In the genomic region with DNA sequence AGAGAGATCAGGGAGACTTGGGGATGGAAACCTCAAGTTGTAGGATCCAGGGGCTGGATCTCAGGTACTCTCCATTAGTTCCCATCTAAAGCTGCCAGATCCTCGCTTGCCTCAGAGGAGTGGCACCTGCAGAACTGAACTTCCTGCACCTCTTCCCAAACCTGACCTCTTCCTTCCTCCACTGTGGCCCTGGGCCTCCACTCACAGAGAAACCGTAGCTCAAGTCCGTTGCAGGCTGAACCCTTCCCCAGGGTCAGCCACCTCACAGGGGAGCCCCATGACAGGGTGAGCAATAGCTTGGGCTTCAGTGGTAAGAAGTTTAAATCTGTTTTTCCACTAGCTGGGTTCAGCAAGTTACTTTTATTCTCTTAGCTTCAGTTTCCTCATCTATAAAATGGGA, we compare ENCODE assay signal across 12 cellular contexts. TPM values are rescaled to one million over a fixed set of nuclear protein-coding genes. Genes with fewer than 3 reads are reported as not detected.
DNase-seq lines count a peak whose midpoint lies in the region; TF ChIP-seq lines count a peak whose summit lies in the region.
"Had no signal": no experiment of that assay in that cellular context is flagged by ENCODE, and none has a peak within 500 bp of the region (broad histone marks: within the 10 kb centered on the region; RNA-seq: fewer than 3 reads in every experiment).

No MANE protein-coding gene starts in this region.

- no peak overlapping the region for H3K56ac ChIP-seq in H9 (ENCODE audit: insufficient read length, low read depth, low read length)

- no peak overlapping the region for H3K23ac ChIP-seq in H9 (ENCODE audit: insufficient read length, low read depth, low read length)

- no peak overlapping the region for H4K5ac ChIP-seq in H9 (ENCODE audit: insufficient read length, low read depth, low read length)

- H3K79me2 ChIP-seq in H9 (ENCODE audit: insufficient read depth, low read length): no peaks in the 10 kb centered on the region

- H3K9me3 ChIP-seq in BLaER1: no peaks in the 10 kb centered on the region
- H3K9me3 ChIP-seq in H9 (ENCODE audit: control insufficient read depth, low read depth, low read length): no peaks in the 10 kb centered on the region
- no peaks in the 10 kb centered on the region for H3K9me3 ChIP-seq in mesodermal cell (ENCODE audit: control insufficient read depth, low read length)
- H3K9me3 ChIP-seq: uterus had no signal

- H2BK20ac ChIP-seq in H9 (ENCODE audit: low read depth, low read length, poor library complexity, severe bottlenecking): no peak overlapping the region

- H3K18ac ChIP-seq in H9 (ENCODE audit: insufficient read length, low read depth, low read length): peak overlapping the region; percentile 55

- no peaks in the 10 kb centered on the region for H3K27me3 ChIP-seq in BLaER1
- no peaks in the 10 kb centered on the region for H3K27me3 ChIP-seq in H9 (ENCODE audit: insufficient read depth, low read length)
- H3K27me3 ChIP-seq: uterus had no signal

- peaks cover 0 to 1% (median 0%) of the 10 kb centered on the region in 3 experiments; a peak in 1 of 7 replicates for H3K36me3 Mint-ChIP-seq in H9 (ENCODE audit: insufficient read depth in 1 of 3, low read depth in 3 of 3)
- H3K36me3 Mint-ChIP-seq in activated T-helper 1 cell treated with anti-CD3 and anti-CD28 coated beads, Interleukin-12 subunit alpha, Interleukin-12 subunit beta, Interleukin-2, Interleukin-4 antibody, amounts not matched to agents 30 ng/mL and 10 ng/mL and 1 ng/mL, durations not matched to agents 14 hours and 24 hours and 36 hours (ENCODE audit: low read depth): peaks cover 24% of the 10 kb centered on the region

- H3K23me2 ChIP-seq in H9 (ENCODE audit: insufficient read length, low read depth, low read length, poor library complexity, severe bottlenecking): no peaks in the 10 kb centered on the region

- no peak overlapping the region for H4K8ac ChIP-seq in H9 (replicated peaks; ENCODE audit: insufficient read length, low read depth, low read length)

- H2AFZ ChIP-seq in H9 (ENCODE audit: low read length): no peak overlapping the region

- H2BK12ac ChIP-seq in H9 (ENCODE audit: insufficient read length, low read depth, low read length): no peak overlapping the region

- H2BK120ac ChIP-seq in H9 (ENCODE audit: low read depth, low read length, poor library complexity, severe bottlenecking): no peak overlapping the region

- intact Hi-C loops in activated T-helper 1 cell treated with anti-CD3 and anti-CD28 coated beads, Interleukin-12 subunit alpha, Interleukin-12 subunit beta, Interleukin-2, Interleukin-4 antibody, amounts not matched to agents 30 ng/mL and 10 ng/mL and 1 ng/mL, durations not matched to agents 14 hours and 24 hours and 36 hours (cut with micrococcal nuclease): no loop called here

- H3T11ph ChIP-seq in H9 (ENCODE audit: low read length): no peak overlapping the region

- H3K27ac Mint-ChIP-seq in H9: no peak overlapping the region; a peak in 2 of 7 replicates
- H3K27ac Mint-ChIP-seq in activated T-helper 1 cell treated with anti-CD3 and anti-CD28 coated beads, Interleukin-12 subunit alpha, Interleukin-12 subunit beta, Interleukin-2, Interleukin-4 antibody, amounts not matched to agents 30 ng/mL and 10 ng/mL and 1 ng/mL, durations not matched to agents 14 hours and 24 hours and 36 hours: peak overlapping the region; percentile 86

- H3K27ac ChIP-seq in BLaER1: peak overlapping the region; percentile 76
- H3K27ac ChIP-seq in H9 (ENCODE audit: insufficient read length, low read depth, low read length): no peak overlapping the region
- peak overlapping the region; percentile 97 for H3K27ac ChIP-seq in mesodermal cell (ENCODE audit: low read depth, low read length, severe bottlenecking)

- no peaks in the 10 kb centered on the region for H3K9me3 Mint-ChIP-seq in H9
- no peaks in the 10 kb centered on the region for H3K9me3 Mint-ChIP-seq in activated T-helper 1 cell treated with anti-CD3 and anti-CD28 coated beads, Interleukin-12 subunit alpha, Interleukin-12 subunit beta, Interleukin-2, Interleukin-4 antibody, amounts not matched to agents 30 ng/mL and 10 ng/mL and 1 ng/mL, durations not matched to agents 14 hours and 24 hours and 36 hours

- WGBS in H9 (ENCODE audit: extremely low coverage, insufficient read length, low lambda C conversion rate): no CpG with 5 or more reads among the region's 3 CpGs
- WGBS in mesodermal cell (ENCODE audit: insufficient coverage in 2 of 2), 2 experiments: 50 to 83% methylated on average over 2 to 3 of the region's 3 CpGs

- no peak for TF ChIP-seq CTCF in H9 (conservative IDR thresholded peaks at IDR 0.05)

- H4K91ac ChIP-seq in H9 (ENCODE audit: insufficient read length, low read depth, low read length): peak overlapping the region; percentile 57

- H3K4me1 ChIP-seq in BLaER1 (peaks cover 47% of the 10 kb centered on the region), H9 (ENCODE audit: insufficient read depth, low read length) (peaks cover 32% of the 10 kb centered on the region; the same call in 1 of the 2 replicates), mesodermal cell (ENCODE audit: control insufficient read depth, insufficient read depth, low read length, poor library complexity, severe bottlenecking) (peaks cover 65% of the 10 kb centered on the region)
- H3K4me1 ChIP-seq: uterus had no signal

- no peaks in the 10 kb centered on the region; the same call in 1 of the 2 replicates for H3K27me3 Mint-ChIP-seq in H9 (ENCODE audit: low read depth)
- no peaks in the 10 kb centered on the region for H3K27me3 Mint-ChIP-seq in activated T-helper 1 cell treated with anti-CD3 and anti-CD28 coated beads, Interleukin-12 subunit alpha, Interleukin-12 subunit beta, Interleukin-2, Interleukin-4 antibody, amounts not matched to agents 30 ng/mL and 10 ng/mL and 1 ng/mL, durations not matched to agents 14 hours and 24 hours and 36 hours (ENCODE audit: insufficient read depth)

- H3K4me2 ChIP-seq in BLaER1 (peak overlapping the region; percentile 89), H9 (ENCODE audit: insufficient read depth, insufficient read length, low read length) (no peak overlapping the region)

- peaks cover 14% of the 10 kb centered on the region for H3K36me3 ChIP-seq in BLaER1
- no peaks in the 10 kb centered on the region for H3K36me3 ChIP-seq in mesodermal cell (ENCODE audit: control insufficient read depth, insufficient read depth, low read length)
- H3K36me3 ChIP-seq: uterus had no signal

- H3K4me3 ChIP-seq in BLaER1: no peak overlapping the region
- no peak overlapping the region for H3K4me3 ChIP-seq in mesodermal cell (ENCODE audit: extremely low read depth, insufficient read depth, low read length, poor library complexity, severe bottlenecking)
- H3K4me3 ChIP-seq: uterus had no signal

- H3K9ac ChIP-seq in BLaER1 (peak overlapping the region; percentile 37; the same call in 1 of the 2 replicates), H9 (ENCODE audit: extremely low read depth, insufficient read length, low read length) (no peak overlapping the region)

- H3K79me1 ChIP-seq in H9 (ENCODE audit: insufficient read depth, low read depth, low read length, poor library complexity, severe bottlenecking): no peaks in the 10 kb centered on the region

- in situ Hi-C loops in KBM-7 (cut with MboI; ENCODE audit: low pct_unique_long_range_greater_than_20kb, low sequenced_read_pairs): no loop called here

- DNase-seq in H9 (no peak), cortex of kidney (lab: John Stamatoyannopoulos, UW) (no peak), DMS53 treated with DMSO at 0.1 percent for 48 hours (lab: John Stamatoyannopoulos, UW; ENCODE audit: unreplicated experiment) (no peak), KBM-7 (no peak), RKO (ENCODE audit: low spot score) (no peak)
- no peak for DNase-seq in activated T-helper 1 cell treated with anti-CD3 and anti-CD28 coated beads, Interleukin-12 subunit alpha, Interleukin-12 subunit beta, Interleukin-2, Interleukin-4 antibody, amounts not matched to agents 30 ng/mL and 10 ng/mL and 1 ng/mL, durations not matched to agents 14 hours and 24 hours and 36 hours (ENCODE audit: low spot score)
- DNase-seq: hippocampal formation, uterus had no signal

- H4K20me1 ChIP-seq in BLaER1: no peaks in the 10 kb centered on the region
- H4K20me1 ChIP-seq in H9 (ENCODE audit: control insufficient read depth, insufficient read depth, insufficient read length): no peaks in the 10 kb centered on the region

- no peak overlapping the region for H3K4me3 Mint-ChIP-seq in H9
- peak overlapping the region; percentile 31 for H3K4me3 Mint-ChIP-seq in activated T-helper 1 cell treated with anti-CD3 and anti-CD28 coated beads, Interleukin-12 subunit alpha, Interleukin-12 subunit beta, Interleukin-2, Interleukin-4 antibody, amounts not matched to agents 30 ng/mL and 10 ng/mL and 1 ng/mL, durations not matched to agents 14 hours and 24 hours and 36 hours

- H3K14ac ChIP-seq in H9 (ENCODE audit: insufficient read depth, low read length): peak overlapping the region; percentile 51; the same call in 1 of the 2 replicates

- no peak overlapping the region for H2AK5ac ChIP-seq in H9 (ENCODE audit: insufficient read length, low read length)

- H3K4me1 Mint-ChIP-seq in H9: peaks cover 65% of the 10 kb centered on the region in 2 experiments
- peaks cover 55% of the 10 kb centered on the region for H3K4me1 Mint-ChIP-seq in activated T-helper 1 cell treated with anti-CD3 and anti-CD28 coated beads, Interleukin-12 subunit alpha, Interleukin-12 subunit beta, Interleukin-2, Interleukin-4 antibody, amounts not matched to agents 30 ng/mL and 10 ng/mL and 1 ng/mL, durations not matched to agents 14 hours and 24 hours and 36 hours (ENCODE audit: low read depth)

- H3K4ac ChIP-seq in H9 (ENCODE audit: low read depth, low read length): no peak overlapping the region

- H2BK15ac ChIP-seq in H9 (ENCODE audit: low read depth, low read length): no peak overlapping the region

- H2BK5ac ChIP-seq in H9 (ENCODE audit: insufficient read length, low read length): no peak overlapping the region

RNA-seq across cellular contexts. Expression of a gene that starts 11.7 kb away (rescaled TPM):
- total RNA-seq in H9 (2021): 0.53 and 0.85 TPM in 2 replicates
- 0.78 and 1.7 TPM in 2 replicates for total RNA-seq in activated T-helper 1 cell treated with anti-CD3 and anti-CD28 coated beads, Interleukin-12 subunit alpha, Interleukin-12 subunit beta, Interleukin-2, Interleukin-4 antibody, amounts not matched to agents 30 ng/mL and 10 ng/mL and 1 ng/mL, durations not matched to agents 14 hours and 24 hours and 36 hours
- polyA plus RNA-seq in mesodermal cell (2013, experiment 1 of 2): 1.4 TPM
- polyA plus RNA-seq in mesodermal cell (2013, experiment 2 of 2): 1.8 TPM

RNA-seq across cellular contexts. Expression of a gene that starts 13.6 kb away (rescaled TPM):
- 76.7 and 80.5 TPM in 2 replicates for total RNA-seq in H9 (2021)
- total RNA-seq in activated T-helper 1 cell treated with anti-CD3 and anti-CD28 coated beads, Interleukin-12 subunit alpha, Interleukin-12 subunit beta, Interleukin-2, Interleukin-4 antibody, amounts not matched to agents 30 ng/mL and 10 ng/mL and 1 ng/mL, durations not matched to agents 14 hours and 24 hours and 36 hours: 442 and 461 TPM in 2 replicates
- polyA plus RNA-seq in mesodermal cell (2013, experiment 1 of 2): 496 TPM
- polyA plus RNA-seq in mesodermal cell (2013, experiment 2 of 2): 406 TPM

RNA-seq across cellular contexts. Expression of a gene that starts 33.7 kb away (rescaled TPM):
- 11.3 and 12.3 TPM in 2 replicates for total RNA-seq in H9 (2021)
- not detected in 2 replicates for total RNA-seq in activated T-helper 1 cell treated with anti-CD3 and anti-CD28 coated beads, Interleukin-12 subunit alpha, Interleukin-12 subunit beta, Interleukin-2, Interleukin-4 antibody, amounts not matched to agents 30 ng/mL and 10 ng/mL and 1 ng/mL, durations not matched to agents 14 hours and 24 hours and 36 hours
- polyA plus RNA-seq in mesodermal cell (2013, experiment 1 of 2): 7.6 TPM
- 5.3 TPM for polyA plus RNA-seq in mesodermal cell (2013, experiment 2 of 2)
- total RNA-seq: RPMI7951 had no signal

RNA-seq across cellular contexts. Expression of a gene that starts 42.4 kb away (rescaled TPM):
- total RNA-seq in H9 (2021): not detected in 2 replicates
- not detected in 2 replicates for total RNA-seq in activated T-helper 1 cell treated with anti-CD3 and anti-CD28 coated beads, Interleukin-12 subunit alpha, Interleukin-12 subunit beta, Interleukin-2, Interleukin-4 antibody, amounts not matched to agents 30 ng/mL and 10 ng/mL and 1 ng/mL, durations not matched to agents 14 hours and 24 hours and 36 hours
- polyA plus RNA-seq in mesodermal cell (2013, experiment 1 of 2): 0.37 TPM
- 0.25 TPM for polyA plus RNA-seq in mesodermal cell (2013, experiment 2 of 2)
- total RNA-seq: uterus had no signal
- polyA plus RNA-seq: neural cell had no signal

RNA-seq across cellular contexts. Expression of a gene that starts 49.2 kb away (rescaled TPM):
- total RNA-seq in H9 (2021): not detected in 2 replicates
- not detected in 2 replicates for total RNA-seq in activated T-helper 1 cell treated with anti-CD3 and anti-CD28 coated beads, Interleukin-12 subunit alpha, Interleukin-12 subunit beta, Interleukin-2, Interleukin-4 antibody, amounts not matched to agents 30 ng/mL and 10 ng/mL and 1 ng/mL, durations not matched to agents 14 hours and 24 hours and 36 hours
- not detected for polyA plus RNA-seq in mesodermal cell (2013, experiment 1 of 2)
- not detected for polyA plus RNA-seq in mesodermal cell (2013, experiment 2 of 2)
- total RNA-seq: RPMI7951 had no signal

Comparison
In these comparisons a context has a peak if more than half of its experiments do, and no peak if none do; other contexts are left out.
1. RNA of a gene that starts 33.7 kb away (total RNA-seq): 11.3 to 12.3 TPM in H9; not detected in activated T-helper 1 cell treated with anti-CD3 and anti-CD28 coated beads, Interleukin-12 subunit alpha, Interleukin-12 subunit beta, Interleukin-2, Interleukin-4 antibody, amounts not matched to agents 30 ng/mL and 10 ng/mL and 1 ng/mL, durations not matched to agents 14 hours and 24 hours and 36 hours; every median in the first group is over 10 times any median in the second.